24 cellular contexts compared by ENCODE assay signal in genomic region chr9:14480561-14480960, GRCh38.
"Had no signal": no experiment of that assay in that cellular context is flagged by ENCODE, and none has a peak within 500 bp of the region (broad histone marks: within the 10 kb centered on the region; RNA-seq: fewer than 3 reads in every experiment).

No MANE protein-coding gene starts in this region.

- ATAC-seq: activated CD4-positive, CD25-positive, alpha-beta regulatory T cell treated with anti-CD3 and anti-CD28 coated beads, Interleukin-2, amount 50 U/mL, for 24 hours; activated naive CD8-positive, alpha-beta T cell treated with anti-CD3 and anti-CD28 coated beads, Interleukin-2, amount 50 U/mL, for 24 hours; heart left ventricle; left cardiac atrium; psoas muscle; stimulated activated naive CD8-positive, alpha-beta T cell treated with anti-CD3 and anti-CD28 coated beads, Interleukin-15, Interleukin-2, amounts not matched to agents 100 U/mL and 50 U/mL, for 24 hours had no signal

- H3K4me3 ChIP-seq: cardiac muscle cell, heart left ventricle, ovary, psoas muscle, right atrium auricular region, upper lobe of left lung had no signal

- H3K9me3 ChIP-seq: heart left ventricle, neutrophil, ovary, psoas muscle, right atrium auricular region, upper lobe of left lung had no signal

- H3K4me1 Mint-ChIP-seq: activated CD4-positive, alpha-beta memory T cell treated with anti-CD3 and anti-CD28 coated beads, Interleukin-2, amount 10 ng/mL, durations not matched to agents 7 days and 5 days; activated CD4-positive, alpha-beta T cell treated with anti-CD3 and anti-CD28 coated beads, Interleukin-2, amount 10 ng/mL, durations not matched to agents 24 days and 14 days; activated naive CD8-positive, alpha-beta T cell treated with anti-CD3 and anti-CD28 coated beads, Interleukin-2, amount 50 U/mL, for 24 hours; nephron had no signal

- H3K4me1 ChIP-seq: heart left ventricle, psoas muscle, right atrium auricular region, upper lobe of left lung had no signal

- H3K27ac Mint-ChIP-seq: activated CD4-positive, alpha-beta memory T cell treated with anti-CD3 and anti-CD28 coated beads, Interleukin-2, amount 10 ng/mL, durations not matched to agents 7 days and 5 days; activated CD4-positive, alpha-beta T cell treated with anti-CD3 and anti-CD28 coated beads, Interleukin-2, amount 10 ng/mL, durations not matched to agents 24 days and 14 days; activated naive CD8-positive, alpha-beta T cell treated with anti-CD3 and anti-CD28 coated beads, Interleukin-2, amount 50 U/mL, for 24 hours; activated T-helper 1 cell treated with anti-CD3 and anti-CD28 coated beads, Interleukin-12 subunit alpha, Interleukin-12 subunit beta, Interleukin-2, Interleukin-4 antibody, amounts not matched to agents 30 ng/mL and 10 ng/mL and 1 ng/mL, durations not matched to agents 14 hours and 24 hours and 36 hours; endodermal cell; nephron had no signal

- H3K9me3 Mint-ChIP-seq: activated CD4-positive, alpha-beta memory T cell treated with anti-CD3 and anti-CD28 coated beads, Interleukin-2, amount 10 ng/mL, durations not matched to agents 7 days and 5 days; activated CD4-positive, alpha-beta T cell treated with anti-CD3 and anti-CD28 coated beads, Interleukin-2, amount 10 ng/mL, durations not matched to agents 24 days and 14 days; activated naive CD8-positive, alpha-beta T cell treated with anti-CD3 and anti-CD28 coated beads, Interleukin-2, amount 50 U/mL, for 24 hours; activated T-helper 1 cell treated with anti-CD3 and anti-CD28 coated beads, Interleukin-12 subunit alpha, Interleukin-12 subunit beta, Interleukin-2, Interleukin-4 antibody, amounts not matched to agents 30 ng/mL and 10 ng/mL and 1 ng/mL, durations not matched to agents 14 hours and 24 hours and 36 hours; endodermal cell; nephron had no signal

- H3K27ac ChIP-seq: cardiac muscle cell, epithelial cell of prostate, heart left ventricle, neutrophil, ovary, psoas muscle, right atrium auricular region, upper lobe of left lung had no signal

- DNase-seq: activated CD4-positive, alpha-beta memory T cell treated with anti-CD3 and anti-CD28 coated beads, Interleukin-2, amount 10 ng/mL, durations not matched to agents 7 days and 5 days; activated CD4-positive, alpha-beta T cell treated with anti-CD3 and anti-CD28 coated beads, Interleukin-2, amount 10 ng/mL, durations not matched to agents 24 days and 14 days; activated gamma-delta T cell; activated naive CD4-positive, alpha-beta T cell treated with anti-CD3 and anti-CD28 coated beads, Interleukin-2, amount 50 U/mL, for 16 hours; activated naive CD8-positive, alpha-beta T cell treated with anti-CD3 and anti-CD28 coated beads, Interleukin-2, amount 50 U/mL, for 24 hours; activated T-cell treated with anti-CD3 and anti-CD28 coated beads for 4 hours; cortex of kidney; endodermal cell; heart left ventricle; islet precursor cell; left cardiac atrium; ovary; psoas muscle; stimulated activated CD4-positive, alpha-beta T cell treated with anti-CD3 and anti-CD28 coated beads, Interleukin-12 subunit alpha, Interleukin-12 subunit beta, amount 100 ng/mL, for 4 hours; stimulated activated CD4-positive, alpha-beta T cell treated with anti-CD3 and anti-CD28 coated beads, Interleukin-4, amount 100 ng/mL, for 4 hours; stimulated activated naive CD8-positive, alpha-beta T cell treated with anti-CD3 and anti-CD28 coated beads, Interleukin-15, Interleukin-2, amounts not matched to agents 100 U/mL and 50 U/mL, for 24 hours; upper lobe of left lung had no signal

- H3K4me3 Mint-ChIP-seq: activated CD4-positive, alpha-beta memory T cell treated with anti-CD3 and anti-CD28 coated beads, Interleukin-2, amount 10 ng/mL, durations not matched to agents 7 days and 5 days; activated CD4-positive, alpha-beta T cell treated with anti-CD3 and anti-CD28 coated beads, Interleukin-2, amount 10 ng/mL, durations not matched to agents 24 days and 14 days; activated naive CD8-positive, alpha-beta T cell treated with anti-CD3 and anti-CD28 coated beads, Interleukin-2, amount 50 U/mL, for 24 hours; activated T-helper 1 cell treated with anti-CD3 and anti-CD28 coated beads, Interleukin-12 subunit alpha, Interleukin-12 subunit beta, Interleukin-2, Interleukin-4 antibody, amounts not matched to agents 30 ng/mL and 10 ng/mL and 1 ng/mL, durations not matched to agents 14 hours and 24 hours and 36 hours; endodermal cell; nephron had no signal

- H3K36me3 ChIP-seq: cardiac muscle cell, heart left ventricle, neutrophil, ovary, right atrium auricular region, upper lobe of left lung had no signal

- H3K27me3 ChIP-seq: cardiac muscle cell, heart left ventricle, neutrophil, ovary, right atrium auricular region, upper lobe of left lung had no signal
